Comparison of ENCODE assay signal across 8 cellular contexts in the genomic region with DNA sequence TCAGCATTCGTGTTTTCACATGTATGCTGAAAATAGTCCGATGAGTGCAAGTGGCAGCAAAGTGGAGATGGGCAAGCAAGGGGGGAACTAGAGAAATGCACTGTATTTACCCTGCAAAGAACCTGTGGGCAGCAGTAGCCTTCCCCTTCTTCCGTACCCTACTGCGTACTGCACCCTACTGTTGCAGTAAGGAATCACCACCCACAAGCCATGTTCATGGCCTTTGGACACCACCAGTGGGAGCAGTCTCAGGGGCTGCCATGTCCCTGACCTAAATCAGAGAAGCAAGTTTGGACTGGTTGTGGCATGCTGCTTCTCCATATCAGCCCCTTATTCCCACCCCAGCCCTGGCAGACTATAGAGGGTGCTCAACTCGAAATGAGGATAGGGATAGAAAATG. TPM values are rescaled to one million over a fixed set of nuclear protein-coding genes. Genes with fewer than 3 reads are reported as not detected.
DNase-seq lines count a peak whose midpoint lies in the region; ATAC-seq, FAIRE-seq and TF ChIP-seq lines count a peak whose summit lies in the region.
"Not testable (repeated sequence)": the region's sequence is repeated elsewhere in the genome, so short reads cannot be mapped to it uniquely, and the experiment has no call there.
"Had no signal": no experiment of that assay in that cellular context is flagged by ENCODE, and none has a peak within 500 bp of the region (broad histone marks: within the 10 kb centered on the region; RNA-seq: fewer than 3 reads in every experiment).

No MANE protein-coding gene starts in this region.

- not testable (repeated sequence) for H3K9me1 ChIP-seq in K562 (ENCODE audit: control insufficient read depth, insufficient read depth, low read length)

- not testable (repeated sequence) for H3K27me3 ChIP-seq in HCT116 (ENCODE audit: insufficient read depth, low read length); K562 (ENCODE audit: control insufficient read depth in 2 of 2, insufficient read depth in 2 of 2, low read length in 2 of 2)

- in situ Hi-C loops in K562 (cut with MboI) = not testable (repeated sequence)

- not testable (repeated sequence) for H4K20me1 ChIP-seq in HCT116 (ENCODE audit: insufficient read depth); K562 (replicated peaks; ENCODE audit: control insufficient read depth, insufficient read depth, low read length)

- H3K4me3 Mint-ChIP-seq in activated CD8-positive, alpha-beta T cell treated with anti-CD3 and anti-CD28 coated beads for 36 hours; naive thymus-derived CD8-positive, alpha-beta T cell: not testable (repeated sequence)

- not testable (repeated sequence) for H3K27ac ChIP-seq in HCT116 (ENCODE audit: low read depth, low read length); K562 (ENCODE audit: extremely low read depth, low read depth, low read length)

- not testable (repeated sequence) for TF ChIP-seq EP300 in K562 (IDR thresholded peaks at IDR 0.05; ENCODE audit: low read length)

- TF ChIP-seq RAD21 in HCT116 (IDR thresholded peaks at IDR 0.05; ENCODE audit: low read depth); K562 (CRISPR knock-in tag; conservative IDR thresholded peaks at IDR 0.05 in 1 of 2, IDR thresholded peaks at IDR 0.05 in 1 of 2): not testable (repeated sequence)

- not testable (repeated sequence) for BruUV-seq in HCT116 (replicated peaks; lab: Mats Ljungman, UMichigan); K562 (replicated peaks; lab: Mats Ljungman, UMichigan)

- TF ChIP-seq CTCF in HCT116 (IDR thresholded peaks at IDR 0.05 in 2 of 3, conservative IDR thresholded peaks at IDR 0.05 in 1 of 3; ENCODE audit: borderline replicate concordance in 1 of 3, insufficient read depth in 1 of 3, low read depth in 2 of 3, low read length in 2 of 3); activated CD8-positive, alpha-beta T cell treated with anti-CD3 and anti-CD28 coated beads for 36 hours (IDR thresholded peaks at IDR 0.05); K562 (IDR thresholded peaks at IDR 0.05 in 2 of 3, conservative IDR thresholded peaks at IDR 0.05 in 1 of 3; ENCODE audit: insufficient read depth in 2 of 3, low read depth in 1 of 3, low read length in 3 of 3): not testable (repeated sequence)

- peak; percentile 73 for FAIRE-seq in GM12892 (lab: Jason Lieb, UNC)
- FAIRE-seq in GM19239 (lab: Jason Lieb, UNC) = peak; percentile 54
- peak; percentile 79 for FAIRE-seq in K562 (lab: Jason Lieb, UNC)

- not testable (repeated sequence) for H3K4me3 ChIP-seq in HCT116 (replicated peaks in 1 of 2; ENCODE audit: low read depth in 1 of 2, low read length in 2 of 2); K562

- not testable (repeated sequence) for TF ChIP-seq POLR2A in GM12892 (IDR thresholded peaks at IDR 0.05; ENCODE audit: low read depth, low read length); HCT116 (IDR thresholded peaks at IDR 0.05; ENCODE audit: borderline replicate concordance, extremely low read depth, insufficient read depth, insufficient read length); K562 (conservative IDR thresholded peaks at IDR 0.05)

- H3K4me1 ChIP-seq in HCT116 (ENCODE audit: control insufficient read depth in 1 of 2, insufficient read depth in 2 of 2, low read length in 2 of 2); K562 (replicated peaks in 1 of 2; ENCODE audit: control insufficient read depth in 2 of 2, insufficient read depth in 2 of 2, low read length in 2 of 2): not testable (repeated sequence)

- POLR2A ChIA-PET in HCT116 (lab: Charles Lee); activated CD8-positive, alpha-beta T cell treated with anti-CD3 and anti-CD28 coated beads for 36 hours (lab: Charles Lee); K562 (lab: Yijun Ruan, JAX); naive thymus-derived CD8-positive, alpha-beta T cell (lab: Charles Lee): not testable (repeated sequence)

- not testable (repeated sequence) for H3K4me1 Mint-ChIP-seq in activated CD8-positive, alpha-beta T cell treated with anti-CD3 and anti-CD28 coated beads for 36 hours (ENCODE audit: low read depth); naive thymus-derived CD8-positive, alpha-beta T cell

- H3K4me2 ChIP-seq in HCT116 (ENCODE audit: low read length); K562 (ENCODE audit: insufficient read depth, low read length): not testable (repeated sequence)

- not testable (repeated sequence) for H3K9me3 Mint-ChIP-seq in activated CD8-positive, alpha-beta T cell treated with anti-CD3 and anti-CD28 coated beads for 36 hours; naive thymus-derived CD8-positive, alpha-beta T cell

- DNase-seq in GM12892 (ENCODE audit: insufficient read length); GM19239 (ENCODE audit: insufficient read length, low spot score); HCT116 (ENCODE audit: low read depth, low spot score); activated CD8-positive, alpha-beta T cell treated with anti-CD3 and anti-CD28 coated beads for 36 hours; K562 (ENCODE audit: extremely low read depth in 1 of 4, low spot score in 3 of 4); naive thymus-derived CD8-positive, alpha-beta T cell: not testable (repeated sequence)

- not testable (repeated sequence) for H3K9me2 ChIP-seq in HCT116 (ENCODE audit: insufficient read depth)

- no CpG with 5 or more reads among the region's 5 CpGs for WGBS in K562 (ENCODE audit: insufficient coverage, low coverage, missing lambda C conversion rate)

- CTCF ChIA-PET in HCT116 (lab: Charles Lee); activated CD8-positive, alpha-beta T cell treated with anti-CD3 and anti-CD28 coated beads for 36 hours (lab: Charles Lee); K562 (lab: Yijun Ruan, JAX; ENCODE audit: low intra/inter-chr PET ratio): not testable (repeated sequence)

- H3K27me3 Mint-ChIP-seq in activated CD8-positive, alpha-beta T cell treated with anti-CD3 and anti-CD28 coated beads for 36 hours; naive thymus-derived CD8-positive, alpha-beta T cell: not testable (repeated sequence)

- H3K9ac ChIP-seq in HCT116 (ENCODE audit: low read length); K562 (ENCODE audit: insufficient read depth in 1 of 2, low read depth in 2 of 2, low read length in 2 of 2): not testable (repeated sequence)

- H3K27ac Mint-ChIP-seq in activated CD8-positive, alpha-beta T cell treated with anti-CD3 and anti-CD28 coated beads for 36 hours; naive thymus-derived CD8-positive, alpha-beta T cell: not testable (repeated sequence)

- H2AFZ ChIP-seq in HCT116 (ENCODE audit: low read depth, low read length, poor library complexity, severe bottlenecking); K562 (ENCODE audit: low read depth, low read length): not testable (repeated sequence)

- intact Hi-C loops in HCT116 (cut with micrococcal nuclease); activated CD8-positive, alpha-beta T cell treated with anti-CD3 and anti-CD28 coated beads for 36 hours (cut with micrococcal nuclease); K562 (cut with micrococcal nuclease): not testable (repeated sequence)

- ATAC-seq in HCT116 (peak; percentile 47; the same call in 1 of the 2 replicates), HG03565 (IDR thresholded peaks at IDR 0.05; ENCODE audit: unreplicated experiment) (peak; percentile 49), K562 (peak; percentile 93)
- peak; percentile 60 for ATAC-seq in activated CD8-positive, alpha-beta T cell treated with anti-CD3 and anti-CD28 coated beads for 36 hours
- ATAC-seq in naive thymus-derived CD8-positive, alpha-beta T cell = peak; percentile 44 to 66

- RAD21 ChIA-PET in HCT116 (lab: Charles Lee; ENCODE audit: low non-redundant PET in 1 of 2, low total read pairs in 2 of 2, uncharacterized antibody in 2 of 2, unreplicated experiment in 2 of 2) = not testable (repeated sequence)

- not testable (repeated sequence) for H3K9me3 ChIP-seq in HCT116 (ENCODE audit: control insufficient read depth in 1 of 2, insufficient read depth in 1 of 2, low read depth in 1 of 2, low read length in 2 of 2); K562 (replicated peaks; ENCODE audit: control insufficient read depth, insufficient read depth, low read depth, low read length)

- H3K36me3 Mint-ChIP-seq in activated CD8-positive, alpha-beta T cell treated with anti-CD3 and anti-CD28 coated beads for 36 hours (ENCODE audit: low read depth); naive thymus-derived CD8-positive, alpha-beta T cell: not testable (repeated sequence)

- not testable (repeated sequence) for H3K36me3 ChIP-seq in HCT116 (ENCODE audit: control insufficient read depth in 1 of 2, insufficient read depth in 2 of 2, low read length in 2 of 2); K562 (ENCODE audit: control insufficient read depth, insufficient read depth, low read length)

- H3K79me2 ChIP-seq in HCT116 (ENCODE audit: insufficient read depth, low read length); K562 (ENCODE audit: control insufficient read depth, insufficient read depth, low read length): not testable (repeated sequence)

RNA-seq across cellular contexts. Expression of a gene that starts 12.1 kb away (rescaled TPM):
- 21.3 TPM for polyA plus RNA-seq in GM12892 (2012; ENCODE audit: missing spikeins)
- total RNA-seq in HCT116 (2021; ENCODE audit: unreplicated experiment) (0.20 TPM), K562 (2014; rRNA removed) (9.2 and 13.6 TPM in 2 replicates), K562 (2014; rRNA removed; fragmentation: Illumina TruSeq; extraction: Trizol) (8.8 TPM in 2 replicates), K562 (2015; rRNA removed; fragmentation: Illumina TruSeq; extraction: Trizol) (8.6 and 9.6 TPM in 2 replicates), K562 (2021) (7.3 and 7.5 TPM in 2 replicates)
- not detected in 2 replicates for polyA plus RNA-seq in HCT116 (2012)
- 10 to 100 TPM; 16.4 to 17.0 TPM for total RNA-seq in activated CD8-positive, alpha-beta T cell treated with anti-CD3 and anti-CD28 coated beads for 36 hours
- total RNA-seq in K562 (2011; cell fraction: chromatin; rRNA removed; ENCODE audit: low replicate concordance) = 8.6 and 9.0 TPM in 2 replicates
- 14.0 and 14.3 TPM in 2 replicates for total RNA-seq in K562 (2011; cell fraction: nucleolus; rRNA removed)
- 14.8 and 15.0 TPM in 2 replicates for total RNA-seq in K562 (2011; cell fraction: nucleoplasm; rRNA removed)
- polyA plus RNA-seq in K562 (2011; rRNA removed) (11.2 and 13.5 TPM in 2 replicates), K562 (2014; fragmentation: Illumina TruSeq; extraction: Trizol) (9.0 and 9.4 TPM in 2 replicates), K562 (2014; fragmentation: Nextera tagmentation; extraction: Ambion mirVana) (1 to 10 TPM; 3.7 to 4.1 TPM), K562 (2014; rRNA removed) (12.9 and 14.9 TPM in 2 replicates)
- 11.5 and 13.7 TPM in 2 replicates for polyA plus RNA-seq in K562 (2011; cell fraction: cytosol; rRNA removed)
- 6.2 and 12.0 TPM in 2 replicates for polyA plus RNA-seq in K562 (2011; cell fraction: nucleus; rRNA removed)
- polyA plus RNA-seq in K562 (2012) = 9.1 and 13.3 TPM in 2 replicates
- 3.4 and 4.3 TPM in 2 replicates for polyA minus RNA-seq in K562 (2011; rRNA and poly(A)+ RNA removed)
- 2.1 and 2.4 TPM in 2 replicates for polyA minus RNA-seq in K562 (2011; cell fraction: cytosol; rRNA and poly(A)+ RNA removed)
- 1.5 and 3.7 TPM in 2 replicates for polyA minus RNA-seq in K562 (2011; cell fraction: nucleus; rRNA and poly(A)+ RNA removed)
- 10 to 100 TPM; 25.6 to 26.9 TPM for total RNA-seq in naive thymus-derived CD8-positive, alpha-beta T cell
- 10 to 100 TPM; 27.4 to 45.1 (median 37.0) TPM for polyA plus RNA-seq in naive thymus-derived CD8-positive, alpha-beta T cell

RNA-seq across cellular contexts. Expression of a gene that starts 25.6 kb away (rescaled TPM):
- 1.2 TPM for polyA plus RNA-seq in GM12892 (2012; ENCODE audit: missing spikeins)
- total RNA-seq in HCT116 (2021; ENCODE audit: unreplicated experiment) (not detected), K562 (2014; rRNA removed) (0.95 and 1.2 TPM in 2 replicates), K562 (2014; rRNA removed; fragmentation: Illumina TruSeq; extraction: Trizol) (1.3 and 1.6 TPM in 2 replicates), K562 (2015; rRNA removed; fragmentation: Illumina TruSeq; extraction: Trizol) (3.8 and 3.9 TPM in 2 replicates), K562 (2021) (1.8 and 2.0 TPM in 2 replicates)
- polyA plus RNA-seq in HCT116 (2012) = not detected in 2 replicates
- 1 to 10 TPM; 1.2 to 1.5 TPM for total RNA-seq in activated CD8-positive, alpha-beta T cell treated with anti-CD3 and anti-CD28 coated beads for 36 hours
- total RNA-seq in K562 (2011; cell fraction: chromatin; rRNA removed; ENCODE audit: low replicate concordance) = 4.2 and 4.7 TPM in 2 replicates
- total RNA-seq in K562 (2011; cell fraction: nucleolus; rRNA removed) = 3.0 and 3.3 TPM in 2 replicates
- total RNA-seq in K562 (2011; cell fraction: nucleoplasm; rRNA removed) = 2.7 and 3.5 TPM in 2 replicates
- polyA plus RNA-seq in K562 (2011; rRNA removed) (3.0 and 3.5 TPM in 2 replicates), K562 (2014; fragmentation: Illumina TruSeq; extraction: Trizol) (1.1 and 1.6 TPM in 2 replicates), K562 (2014; fragmentation: Nextera tagmentation; extraction: Ambion mirVana) (under 1 TPM; 0.59 to 0.96 TPM), K562 (2014; rRNA removed) (0.77 and 0.93 TPM in 2 replicates)
- 2.3 and 2.7 TPM in 2 replicates for polyA plus RNA-seq in K562 (2011; cell fraction: cytosol; rRNA removed)
- polyA plus RNA-seq in K562 (2011; cell fraction: nucleus; rRNA removed) = 2.8 and 3.2 TPM in 2 replicates
- polyA plus RNA-seq in K562 (2012) = 1.7 and 1.9 TPM in 2 replicates
- 7.0 and 8.2 TPM in 2 replicates for polyA minus RNA-seq in K562 (2011; rRNA and poly(A)+ RNA removed)
- 1.9 and 3.8 TPM in 2 replicates for polyA minus RNA-seq in K562 (2011; cell fraction: cytosol; rRNA and poly(A)+ RNA removed)
- 2.6 and 6.3 TPM in 2 replicates for polyA minus RNA-seq in K562 (2011; cell fraction: nucleus; rRNA and poly(A)+ RNA removed)
- total RNA-seq in naive thymus-derived CD8-positive, alpha-beta T cell = 1 to 10 TPM; 4.6 to 7.3 TPM
- 1 to 10 TPM in 1 of 3 donors, under 1 TPM in 2; 0.53 to 1.3 (median 0.60) TPM for polyA plus RNA-seq in naive thymus-derived CD8-positive, alpha-beta T cell
- total RNA-seq: HepG2 had no signal
- polyA plus RNA-seq: HepG2 had no signal
